In genomic region chrX:92298067-92298466, GRCh38 we compare ENCODE assay signal across 6 cellular contexts.
DNase-seq lines count a peak whose midpoint lies in the region; ATAC-seq, FAIRE-seq and TF ChIP-seq lines count a peak whose summit lies in the region.
"Not testable (repeated sequence)": the region's sequence is repeated elsewhere in the genome, so short reads cannot be mapped to it uniquely, and the experiment has no call there.

No MANE protein-coding gene starts in this region.

- H3K9ac ChIP-seq in PC-3 (ENCODE audit: low read length); fibroblast of lung (ENCODE audit: insufficient read depth, low read length): not testable (repeated sequence)

- TF ChIP-seq CTCF in PC-3 (conservative IDR thresholded peaks at IDR 0.05; ENCODE audit: low read depth, low read length); bronchial epithelial cell (IDR thresholded peaks at IDR 0.05; ENCODE audit: insufficient read depth, low read length, severe bottlenecking); fibroblast of lung (conservative IDR thresholded peaks at IDR 0.05 in 1 of 2, IDR thresholded peaks at IDR 0.05 in 1 of 2; ENCODE audit: low read depth in 1 of 2, low read length in 2 of 2): not testable (repeated sequence)

- not testable (repeated sequence) for H3K9me3 ChIP-seq in PC-3 (ENCODE audit: low read length); fibroblast of lung (ENCODE audit: control insufficient read depth, insufficient read depth, low read depth, low read length)

- H4K20me1 ChIP-seq in PC-3 (ENCODE audit: low read length); fibroblast of lung (ENCODE audit: control insufficient read depth, extremely low read depth, insufficient read depth, low read length): not testable (repeated sequence)

- in situ Hi-C loops in Caki2 (cut with HindIII; ENCODE audit: low pct_unique_long_range_greater_than_20kb, low sequenced_read_pairs) = not testable (repeated sequence)

- H3K36me3 ChIP-seq in PC-3 (ENCODE audit: low read depth, low read length); bronchial epithelial cell (ENCODE audit: control insufficient read depth, insufficient read depth, low read length); fibroblast of lung (ENCODE audit: control insufficient read depth, insufficient read depth, low read length): not testable (repeated sequence)

- not testable (repeated sequence) for H3F3A ChIP-seq in PC-3 (ENCODE audit: low read length, unreplicated experiment)

- not testable (repeated sequence) for BruUV-seq in PC-3 (replicated peaks; lab: Mats Ljungman, UMichigan)

- not testable (repeated sequence) for H2AFZ ChIP-seq in PC-3 (ENCODE audit: low read length); fibroblast of lung (ENCODE audit: low read length)

- DNase-seq in Caki2 (ENCODE audit: low read depth) = peak; percentile 0
- peak; percentile 37 for DNase-seq in HT1080 (ENCODE audit: low read depth)
- peak; percentile 31 for DNase-seq in PC-3
- peak; percentile 0 for DNase-seq in bronchial epithelial cell (ENCODE audit: low read depth)
- DNase-seq in fibroblast of lung (ENCODE audit: low read depth in 2 of 2) = peak; percentile 0 to 2
- not testable (repeated sequence) for DNase-seq in frontal cortex (ENCODE audit: low spot score in 2 of 2)

- intact Hi-C loops in PC-3 (cut with micrococcal nuclease) = not testable (repeated sequence)

- CTCF ChIA-PET in PC-3 (lab: Charles Lee) = not testable (repeated sequence)

- H3K79me2 ChIP-seq in PC-3 (ENCODE audit: low read length); fibroblast of lung (ENCODE audit: control insufficient read depth, insufficient read depth, low read length): not testable (repeated sequence)

- not testable (repeated sequence) for H3K4me1 ChIP-seq in PC-3 (ENCODE audit: insufficient read depth, low read length); fibroblast of lung (ENCODE audit: control insufficient read depth, extremely low read depth, insufficient read depth, low read length)

- H3K27ac ChIP-seq in PC-3 (ENCODE audit: low read length); fibroblast of lung (ENCODE audit: insufficient read depth, low read length): not testable (repeated sequence)

- peak; percentile 66 for ATAC-seq in PC-3

- not testable (repeated sequence) for H3K9me2 ChIP-seq in PC-3 (replicated peaks; ENCODE audit: low read length)

- POLR2A ChIA-PET in PC-3 (lab: Charles Lee; ENCODE audit: unreplicated experiment) = not testable (repeated sequence)

- H3K27me3 ChIP-seq in PC-3 (ENCODE audit: low read length); bronchial epithelial cell (ENCODE audit: control insufficient read depth, insufficient read depth, low read length); fibroblast of lung (ENCODE audit: control insufficient read depth, insufficient read depth, low read length): not testable (repeated sequence)

- not testable (repeated sequence) for H3K4me3 ChIP-seq in PC-3 (ENCODE audit: low read length); bronchial epithelial cell (ENCODE audit: low read depth, low read length); fibroblast of lung (replicated peaks in 1 of 4; ENCODE audit: control extremely low read depth in 1 of 4, insufficient read depth in 1 of 4, low read depth in 3 of 4, low read length in 4 of 4)

- H3K4me2 ChIP-seq in PC-3 (ENCODE audit: low read length); fibroblast of lung (ENCODE audit: extremely low read depth, insufficient read depth, low read length): not testable (repeated sequence)

- FAIRE-seq in bronchial epithelial cell (lab: Jason Lieb, UNC) = not testable (repeated sequence)
- FAIRE-seq in frontal cortex (lab: Jason Lieb, UNC) = peak; percentile 59
